Comparison of ENCODE assay signal across 24 cellular contexts in genomic region chr5:4875942-4876341, GRCh38.
"Had no signal": no experiment of that assay in that cellular context is flagged by ENCODE, and none has a peak within 500 bp of the region (broad histone marks: within the 10 kb centered on the region; RNA-seq: fewer than 3 reads in every experiment).

No MANE protein-coding gene starts in this region.

- H3K4me3 Mint-ChIP-seq: dendritic cell treated with granulocyte-macrophage colony-stimulating factor and Interleukin-4, amounts not matched to agents 40 ng/mL and 50 ng/mL, for 4 days; effector memory CD8-positive, alpha-beta T cell; endodermal cell had no signal

- H3K27me3 ChIP-seq: colonic mucosa, foreskin keratinocyte, gastrocnemius medialis had no signal

- H3K27ac Mint-ChIP-seq: dendritic cell treated with granulocyte-macrophage colony-stimulating factor and Interleukin-4, amounts not matched to agents 40 ng/mL and 50 ng/mL, for 4 days; effector memory CD8-positive, alpha-beta T cell; endodermal cell had no signal

- H3K27me3 Mint-ChIP-seq: dendritic cell treated with granulocyte-macrophage colony-stimulating factor and Interleukin-4, amounts not matched to agents 40 ng/mL and 50 ng/mL, for 4 days; effector memory CD8-positive, alpha-beta T cell had no signal

- H3K27ac ChIP-seq: colonic mucosa, coronary artery, dorsolateral prefrontal cortex, epithelial cell of prostate, esophagus muscularis mucosa, esophagus squamous epithelium, foreskin keratinocyte, gastrocnemius medialis, gastroesophageal sphincter, heart left ventricle, heart right ventricle had no signal

- H3K4me1 Mint-ChIP-seq: endodermal cell had no signal

- H3K4me3 ChIP-seq: colonic mucosa, coronary artery, dorsolateral prefrontal cortex, esophagus muscularis mucosa, esophagus squamous epithelium, gastrocnemius medialis, gastroesophageal sphincter, heart left ventricle, heart right ventricle had no signal

- H3K36me3 ChIP-seq: colonic mucosa, esophagus muscularis mucosa, esophagus squamous epithelium, gastrocnemius medialis, gastroesophageal sphincter, heart left ventricle, heart right ventricle had no signal

- DNase-seq: colonic mucosa; cortex of kidney; dermis blood vessel endothelial cell; dorsolateral prefrontal cortex; effector CD4-positive, alpha-beta T cell; effector CD8-positive, alpha-beta T cell; effector memory CD4-positive, alpha-beta T cell; effector memory CD8-positive, alpha-beta T cell; endodermal cell; erythroblast; esophagus squamous epithelium; foreskin fibroblast; foreskin keratinocyte; foreskin melanocyte; gastrocnemius medialis; glutamatergic neuron; heart left ventricle; heart right ventricle had no signal

- H3K4me1 ChIP-seq: colonic mucosa, esophagus squamous epithelium, foreskin keratinocyte, gastrocnemius medialis, gastroesophageal sphincter, heart left ventricle, heart right ventricle had no signal

- H3K9me3 ChIP-seq: colonic mucosa, esophagus muscularis mucosa, esophagus squamous epithelium, gastrocnemius medialis, gastroesophageal sphincter, heart left ventricle, heart right ventricle had no signal

- H3K9me3 Mint-ChIP-seq: dendritic cell treated with granulocyte-macrophage colony-stimulating factor and Interleukin-4, amounts not matched to agents 40 ng/mL and 50 ng/mL, for 4 days; endodermal cell had no signal

- ATAC-seq: effector memory CD8-positive, alpha-beta T cell; esophagus mucosa; foreskin keratinocyte; gastrocnemius medialis; gastroesophageal sphincter; heart left ventricle; heart right ventricle had no signal
